Comparison of ENCODE assay signal across 14 cellular contexts in genomic region chr19:1913781-1914577, GRCh38. TPM values are rescaled to one million over a fixed set of nuclear protein-coding genes. Genes with fewer than 3 reads are reported as not detected.
DNase-seq lines count a peak whose midpoint lies in the region; ATAC-seq, FAIRE-seq and TF ChIP-seq lines count a peak whose summit lies in the region.
"Had no signal": no experiment of that assay in that cellular context is flagged by ENCODE, and none has a peak within 500 bp of the region (broad histone marks: within the 10 kb centered on the region; RNA-seq: fewer than 3 reads in every experiment).

No MANE protein-coding gene starts in this region.

- H3K4me3 Mint-ChIP-seq in activated T-cell treated with anti-CD3 and anti-CD28 coated beads, Interleukin-2, amount 50 U/mL, for 24 hours = no peak overlapping the region
- H3K4me3 Mint-ChIP-seq in osteocyte (ENCODE audit: unreplicated experiment) = no peak overlapping the region
- H3K4me3 Mint-ChIP-seq: IgD-negative memory B cell had no signal

- H3K4me1 ChIP-seq in breast epithelium (peaks cover 7 to 14% of the 10 kb centered on the region in 2 donors), keratinocyte (ENCODE audit: control insufficient read depth, extremely low read depth, insufficient read depth, low read length) (peaks cover 20% of the 10 kb centered on the region), thyroid gland (peaks cover 7 to 26% of the 10 kb centered on the region in 2 donors)

- H3K36me3 ChIP-seq in breast epithelium (no peaks in the 10 kb centered on the region), keratinocyte (ENCODE audit: control insufficient read depth in 2 of 2, extremely low read depth in 1 of 2, insufficient read depth in 2 of 2, low read length in 2 of 2) (peaks cover 9 to 14% of the 10 kb centered on the region in 2 experiments), thyroid gland (peaks cover 25 to 26% of the 10 kb centered on the region in 2 donors)

- H3K36me3 Mint-ChIP-seq in activated T-cell treated with anti-CD3 and anti-CD28 coated beads, Interleukin-2, amount 50 U/mL, for 24 hours (ENCODE audit: low read depth) = peaks cover 49% of the 10 kb centered on the region
- peaks cover 9% of the 10 kb centered on the region for H3K36me3 Mint-ChIP-seq in osteocyte (ENCODE audit: unreplicated experiment)
- H3K36me3 Mint-ChIP-seq: IgD-negative memory B cell had no signal

- peaks cover 2% of the 10 kb centered on the region for H3K9me1 ChIP-seq in keratinocyte (ENCODE audit: control insufficient read depth, extremely low read depth, insufficient read depth, low read length)

- 55 to 56% methylated on average over 14 to 15 of the region's 23 CpGs for WGBS in thyroid gland, 2 donors

- no peak for ATAC-seq in HG03342 (IDR thresholded peaks at IDR 0.05; ENCODE audit: unreplicated experiment)

- TF ChIP-seq CTCF in breast epithelium (IDR thresholded peaks at IDR 0.05) (no peak), keratinocyte (optimal IDR thresholded peaks at IDR 0.05 in 1 of 3, IDR thresholded peaks at IDR 0.05 in 1 of 3, conservative IDR thresholded peaks at IDR 0.05 in 1 of 3; ENCODE audit: extremely low read depth in 1 of 3, insufficient read depth in 2 of 3, low read length in 3 of 3) (no peak), thyroid gland (IDR thresholded peaks at IDR 0.05) (no peak), osteocyte (IDR thresholded peaks at IDR 0.05) (no peak)

- intact Hi-C loops in breast epithelium (cut with DNase I; ENCODE audit: low total_unique reads) (no loop called here), thyroid gland (cut with DNase I) (no loop called here)

- H2AFZ ChIP-seq in keratinocyte (ENCODE audit: control insufficient read depth, low read length) = no peak overlapping the region

- peak overlapping the region; percentile 48 for H3K4me2 ChIP-seq in keratinocyte (ENCODE audit: control insufficient read depth, extremely low read depth, insufficient read depth, low read depth, low read length)

- dilution Hi-C loops in keratinocyte (cut with MboI; ENCODE audit: extremely low pct_ligation_motif_present, low sequenced_read_pairs) = no loop called here

- H3K27me3 ChIP-seq in breast epithelium = no peaks in the 10 kb centered on the region
- no peaks in the 10 kb centered on the region for H3K27me3 ChIP-seq in keratinocyte (ENCODE audit: control insufficient read depth, extremely low read depth, insufficient read depth, low read length)
- H3K27me3 ChIP-seq in thyroid gland = no peaks in the 10 kb centered on the region

- no peaks in the 10 kb centered on the region for H3K9me3 ChIP-seq in breast epithelium
- no peaks in the 10 kb centered on the region for H3K9me3 ChIP-seq in keratinocyte (ENCODE audit: control insufficient read depth, low read depth, low read length)
- no peaks in the 10 kb centered on the region for H3K9me3 ChIP-seq in thyroid gland

- H3K9ac ChIP-seq in keratinocyte (ENCODE audit: control insufficient read depth, extremely low read depth, insufficient read depth, low read length) = no peak overlapping the region

- H3K4me1 Mint-ChIP-seq in activated T-cell treated with anti-CD3 and anti-CD28 coated beads, Interleukin-2, amount 50 U/mL, for 24 hours (ENCODE audit: low read depth) = peaks cover 33% of the 10 kb centered on the region
- H3K4me1 Mint-ChIP-seq in osteocyte (ENCODE audit: unreplicated experiment) = peaks cover 13% of the 10 kb centered on the region

- no peaks in the 10 kb centered on the region for H3K27me3 Mint-ChIP-seq in activated T-cell treated with anti-CD3 and anti-CD28 coated beads, Interleukin-2, amount 50 U/mL, for 24 hours
- H3K27me3 Mint-ChIP-seq in osteocyte (ENCODE audit: unreplicated experiment) = no peaks in the 10 kb centered on the region
- H3K27me3 Mint-ChIP-seq: IgD-negative memory B cell had no signal

- H3K4me3 ChIP-seq in breast epithelium (peak overlapping the region in 1 of 3 donors; percentile 10), keratinocyte (ENCODE audit: control insufficient read depth in 2 of 3, extremely low read depth in 1 of 3, insufficient read depth in 2 of 3, low read depth in 1 of 3, low read length in 3 of 3) (no peak overlapping the region), thyroid gland (replicated peaks in 1 of 3) (no peak overlapping the region)

- H3K27ac ChIP-seq in breast epithelium = peak overlapping the region; percentile 50 to 63
- no peak overlapping the region for H3K27ac ChIP-seq in keratinocyte (ENCODE audit: control insufficient read depth, insufficient read depth, low read length)
- peak overlapping the region in 2 of 3 donors; percentile 39 to 57 for H3K27ac ChIP-seq in thyroid gland

- peak; percentile 77 for FAIRE-seq in keratinocyte (lab: Jason Lieb, UNC)
- FAIRE-seq: H54 had no signal

- H3K9me3 Mint-ChIP-seq in activated T-cell treated with anti-CD3 and anti-CD28 coated beads, Interleukin-2, amount 50 U/mL, for 24 hours = no peaks in the 10 kb centered on the region
- H3K9me3 Mint-ChIP-seq in osteocyte (ENCODE audit: unreplicated experiment) = no peaks in the 10 kb centered on the region
- H3K9me3 Mint-ChIP-seq: IgD-negative memory B cell had no signal

- H4K20me1 ChIP-seq in keratinocyte (ENCODE audit: control insufficient read depth, extremely low read depth, insufficient read depth, low read length) = peaks cover 13% of the 10 kb centered on the region

- peak overlapping the region; percentile 55 for H3K27ac Mint-ChIP-seq in activated T-cell treated with anti-CD3 and anti-CD28 coated beads, Interleukin-2, amount 50 U/mL, for 24 hours
- H3K27ac Mint-ChIP-seq in osteocyte (ENCODE audit: unreplicated experiment) = no peak overlapping the region
- H3K27ac Mint-ChIP-seq: IgD-negative memory B cell had no signal

- DNase-seq in activated T-cell treated with anti-CD3 and anti-CD28 coated beads, Interleukin-2, amount 50 U/mL, for 24 hours = no peak
- DNase-seq in activated T-cell treated with anti-CD3 and anti-CD28 coated beads for 4 hours (no peak), breast epithelium (ENCODE audit: low spot score in 2 of 2) (peak in 1 of 2 donors; percentile 59), keratinocyte (ENCODE audit: low read depth, low spot score) (no peak), thyroid gland (peak; percentile 91 to 94), retina (no peak), osteocyte (ENCODE audit: extremely low spot score, unreplicated experiment) (no peak)
- DNase-seq: 8988T, NCI-H1436 treated with DMSO at 0.1 percent for 48 hours, NCI-H2227 treated with DMSO at 0.1 percent for 48 hours, NCI-H526 had no signal

- no peak for TF ChIP-seq POLR2A in breast epithelium (IDR thresholded peaks at IDR 0.05)
- TF ChIP-seq POLR2A in thyroid gland (IDR thresholded peaks at IDR 0.05) = no peak

- H3K79me2 ChIP-seq in keratinocyte (ENCODE audit: control insufficient read depth, insufficient read depth, low read length) = peaks cover 46% of the 10 kb centered on the region

RNA-seq across cellular contexts. Expression of gene ADAT3, which starts 8.8 kb away (rescaled TPM):
- total RNA-seq in breast epithelium (1 to 10 TPM; 1.1 to 5.4 (median 4.9) TPM), thyroid gland (10 to 100 TPM in 2 of 4 donors, 1 to 10 TPM in 2; 4.0 to 14.6 (median 8.3) TPM), osteocyte (6.8 and 7.4 TPM in 2 replicates)
- polyA plus RNA-seq in keratinocyte = 0.55 to 0.93 TPM (median 0.85 TPM) in 3 replicates
- 0.69 TPM for polyA plus RNA-seq in keratinocyte (2011; ENCODE audit: low read depth)
- polyA plus RNA-seq in keratinocyte (2011; cell fraction: cytosol; rRNA removed) = 0.15 and 1.7 TPM in 2 replicates
- polyA plus RNA-seq in keratinocyte (2011; cell fraction: nucleus; rRNA removed) = 1.2 and 2.4 TPM in 2 replicates
- 1.9 and 3.4 TPM in 2 replicates for polyA plus RNA-seq in keratinocyte (2012; ENCODE audit: low replicate concordance)
- polyA minus RNA-seq in keratinocyte = 0.20 to 0.36 TPM in 2 of 3 replicates, not detected in the other
- polyA minus RNA-seq in keratinocyte (2011; cell fraction: cytosol; rRNA and poly(A)+ RNA removed) = 2.1 TPM
- polyA minus RNA-seq in keratinocyte (2011; cell fraction: nucleus; rRNA and poly(A)+ RNA removed) = 2.1 and 2.6 TPM in 2 replicates

RNA-seq across cellular contexts. Expression of gene SCAMP4, which starts 8.8 kb away (rescaled TPM):
- total RNA-seq in breast epithelium (10 to 100 TPM; 41.4 to 66.6 (median 44.6) TPM), thyroid gland (100 to 1,000 TPM in 3 of 4 donors, 10 to 100 TPM in 1; 69.5 to 269 (median 137) TPM), osteocyte (75.8 and 79.4 TPM in 2 replicates)
- polyA plus RNA-seq in keratinocyte = 4.8 to 30.3 TPM (median 7.0 TPM) in 3 replicates
- polyA plus RNA-seq in keratinocyte (2011; ENCODE audit: low read depth) = 10.6 TPM
- polyA plus RNA-seq in keratinocyte (2011; cell fraction: cytosol; rRNA removed) = 7.3 and 17.8 TPM in 2 replicates
- polyA plus RNA-seq in keratinocyte (2011; cell fraction: nucleus; rRNA removed) = 33.4 and 43.4 TPM in 2 replicates
- 27.2 and 45.1 TPM in 2 replicates for polyA plus RNA-seq in keratinocyte (2012; ENCODE audit: low replicate concordance)
- 8.2 to 40.3 TPM (median 10.1 TPM) in 3 replicates for polyA minus RNA-seq in keratinocyte
- 62.7 TPM for polyA minus RNA-seq in keratinocyte (2011; cell fraction: cytosol; rRNA and poly(A)+ RNA removed)
- polyA minus RNA-seq in keratinocyte (2011; cell fraction: nucleus; rRNA and poly(A)+ RNA removed) = 38.2 and 42.0 TPM in 2 replicates

RNA-seq across cellular contexts. Expression of gene CSNK1G2, which starts 27.0 kb away (rescaled TPM):
- total RNA-seq in breast epithelium (10 to 100 TPM; 31.5 to 76.7 (median 68.2) TPM), thyroid gland (10 to 100 TPM; 47.2 to 67.6 (median 60.8) TPM), osteocyte (71.6 and 72.2 TPM in 2 replicates)
- 32.5 to 72.4 TPM (median 34.9 TPM) in 3 replicates for polyA plus RNA-seq in keratinocyte
- polyA plus RNA-seq in keratinocyte (2011; ENCODE audit: low read depth) = 14.4 TPM
- polyA plus RNA-seq in keratinocyte (2011; cell fraction: cytosol; rRNA removed) = 22.1 and 49.3 TPM in 2 replicates
- 90.4 and 133 TPM in 2 replicates for polyA plus RNA-seq in keratinocyte (2011; cell fraction: nucleus; rRNA removed)
- polyA plus RNA-seq in keratinocyte (2012; ENCODE audit: low replicate concordance) = 25.9 and 54.3 TPM in 2 replicates
- polyA minus RNA-seq in keratinocyte = 35.5 to 112 TPM (median 44.5 TPM) in 3 replicates
- polyA minus RNA-seq in keratinocyte (2011; cell fraction: cytosol; rRNA and poly(A)+ RNA removed) = 56.2 TPM
- polyA minus RNA-seq in keratinocyte (2011; cell fraction: nucleus; rRNA and poly(A)+ RNA removed) = 27.7 and 34.6 TPM in 2 replicates

RNA-seq across cellular contexts. Expression of gene ABHD17A, which starts 28.7 kb away (rescaled TPM):
- total RNA-seq in breast epithelium (10 to 100 TPM; 62.4 to 81.3 (median 76.0) TPM), thyroid gland (100 to 1,000 TPM in 1 of 4 donors, 10 to 100 TPM in 3; 86.8 to 134 (median 91.4) TPM), osteocyte (63.4 and 64.0 TPM in 2 replicates)
- polyA plus RNA-seq in keratinocyte = 27.2 to 67.3 TPM (median 31.0 TPM) in 3 replicates
- polyA plus RNA-seq in keratinocyte (2011; ENCODE audit: low read depth) = 9.2 TPM
- 20.8 and 62.5 TPM in 2 replicates for polyA plus RNA-seq in keratinocyte (2011; cell fraction: cytosol; rRNA removed)
- polyA plus RNA-seq in keratinocyte (2011; cell fraction: nucleus; rRNA removed) = 29.9 and 47.5 TPM in 2 replicates
- 20.6 and 43.3 TPM in 2 replicates for polyA plus RNA-seq in keratinocyte (2012; ENCODE audit: low replicate concordance)
- polyA minus RNA-seq in keratinocyte = 13.2 to 23.4 TPM (median 20.6 TPM) in 3 replicates
- polyA minus RNA-seq in keratinocyte (2011; cell fraction: cytosol; rRNA and poly(A)+ RNA removed) = 122 TPM
- 13.3 and 22.2 TPM in 2 replicates for polyA minus RNA-seq in keratinocyte (2011; cell fraction: nucleus; rRNA and poly(A)+ RNA removed)

RNA-seq across cellular contexts. Expression of gene KLF16, which starts 50.6 kb away (rescaled TPM):
- total RNA-seq in breast epithelium = 1 to 10 TPM; 2.9 to 4.6 (median 4.1) TPM
- polyA plus RNA-seq in keratinocyte = 4.9 to 14.7 TPM (median 6.0 TPM) in 3 replicates
- 2.6 TPM for polyA plus RNA-seq in keratinocyte (2011; ENCODE audit: low read depth)
- polyA plus RNA-seq in keratinocyte (2011; cell fraction: cytosol; rRNA removed) = 4.7 and 19.3 TPM in 2 replicates
- polyA plus RNA-seq in keratinocyte (2011; cell fraction: nucleus; rRNA removed) = 7.7 and 17.7 TPM in 2 replicates
- 13.9 and 30.6 TPM in 2 replicates for polyA plus RNA-seq in keratinocyte (2012; ENCODE audit: low replicate concordance)
- 1.9 to 11.4 TPM (median 2.2 TPM) in 3 replicates for polyA minus RNA-seq in keratinocyte
- 48.5 TPM for polyA minus RNA-seq in keratinocyte (2011; cell fraction: cytosol; rRNA and poly(A)+ RNA removed)
- 8.2 and 11.3 TPM in 2 replicates for polyA minus RNA-seq in keratinocyte (2011; cell fraction: nucleus; rRNA and poly(A)+ RNA removed)
- 1 to 10 TPM; 1.8 to 6.4 (median 3.4) TPM for total RNA-seq in thyroid gland
- total RNA-seq in osteocyte = 25.1 and 26.3 TPM in 2 replicates

Comparison
In these comparisons a context has a peak if more than half of its experiments do, and no peak if none do; other contexts are left out.
1. DNase-seq: peak in thyroid gland (2 of 2); none in activated T-cell treated with anti-CD3 and anti-CD28 coated beads, Interleukin-2, amount 50 U/mL, for 24 hours (single experiment), activated T-cell treated with anti-CD3 and anti-CD28 coated beads for 4 hours (single experiment), keratinocyte (single experiment), retina (single experiment) and osteocyte (single experiment).